In genomic region chr9:129038109-129038852, GRCh38 we compare ENCODE assay signal across 8 cellular contexts. TPM values are rescaled to one million over a fixed set of nuclear protein-coding genes. Genes with fewer than 3 reads are reported as not detected.
DNase-seq lines count a peak whose midpoint lies in the region; ATAC-seq and TF ChIP-seq lines count a peak whose summit lies in the region.

No MANE protein-coding gene starts in this region.

- peak overlapping the region in 1 of 2 donors; percentile 91 for H3K9ac ChIP-seq in mucosa of rectum (ENCODE audit: low read depth in 1 of 2, low read length in 2 of 2)

- no peaks in the 10 kb centered on the region for H3K9me3 ChIP-seq in mucosa of rectum (ENCODE audit: control insufficient read depth in 2 of 2, low read length in 2 of 2)

- H3K4me3 ChIP-seq in choroid plexus epithelial cell (ENCODE audit: low read depth, low read length) (peak overlapping the region; percentile 98), mucosa of rectum (ENCODE audit: low read length in 2 of 2) (peak overlapping the region; percentile 91 to 92)

- TF ChIP-seq CTCF in choroid plexus epithelial cell (conservative IDR thresholded peaks at IDR 0.05; ENCODE audit: low read depth, low read length) (no peak), omental fat pad (IDR thresholded peaks at IDR 0.05) (no peak)

- peak overlapping the region in 1 of 2 donors; percentile 23 for H3K27ac ChIP-seq in mucosa of rectum (ENCODE audit: low read depth in 2 of 2, low read length in 2 of 2)

- DNase-seq in Right ventricle myocardium inferior (ENCODE audit: missing footprints) (peak; percentile 80), cardiac septum (ENCODE audit: low spot score) (no peak), choroid plexus epithelial cell (ENCODE audit: low read depth) (no peak), omental fat pad (ENCODE audit: low spot score) (no peak), NCI-H2029 treated with DMSO at 0.1 percent for 48 hours (lab: John Stamatoyannopoulos, UW) (no peak)

- peak; percentile 29 for ATAC-seq in Right ventricle myocardium inferior
- ATAC-seq in omental fat pad (ENCODE audit: low FRiP score) = no peak
- no peak for ATAC-seq in HG02610 (IDR thresholded peaks at IDR 0.05; ENCODE audit: unreplicated experiment)
- no peak for ATAC-seq in HG02571 (IDR thresholded peaks at IDR 0.05; ENCODE audit: unreplicated experiment)

- peaks cover 16 to 21% of the 10 kb centered on the region in 2 donors for H3K4me1 ChIP-seq in mucosa of rectum (ENCODE audit: control insufficient read depth in 2 of 2, insufficient read depth in 2 of 2, low read length in 2 of 2)

- H3K36me3 ChIP-seq in mucosa of rectum (ENCODE audit: control insufficient read depth in 2 of 2, insufficient read depth in 2 of 2, low read length in 2 of 2) = peaks cover 17 to 18% of the 10 kb centered on the region in 2 donors

- intact Hi-C loops in Right ventricle myocardium inferior (cut with DNase I) (no loop called here), cardiac septum (cut with DNase I) (no loop called here)

- no peaks in the 10 kb centered on the region for H3K27me3 ChIP-seq in mucosa of rectum (ENCODE audit: control insufficient read depth in 2 of 2, insufficient read depth in 2 of 2, low read length in 2 of 2)

RNA-seq across cellular contexts. Expression of gene MIGA2, which starts 1.9 kb away (rescaled TPM):
- 38.2 TPM for total RNA-seq in Right ventricle myocardium inferior
- 39.3 TPM for total RNA-seq in cardiac septum
- 10 to 100 TPM; 19.4 to 38.5 (median 20.9) TPM for total RNA-seq in omental fat pad

RNA-seq across cellular contexts. Expression of gene SH3GLB2, which starts 10.2 kb away (rescaled TPM):
- 32.4 TPM for total RNA-seq in Right ventricle myocardium inferior
- total RNA-seq in cardiac septum = 40.6 TPM
- 10 to 100 TPM; 55.5 to 75.5 (median 65.1) TPM for total RNA-seq in omental fat pad

RNA-seq across cellular contexts. Expression of gene DOLPP1, which starts 42.6 kb away (rescaled TPM):
- total RNA-seq in Right ventricle myocardium inferior (6.8 TPM), cardiac septum (4.8 TPM), omental fat pad (1 to 10 TPM; 4.8 to 7.2 (median 6.6) TPM)
